Comparison of ENCODE assay signal across 9 cellular contexts in genomic region chr9:134163374-134164196, GRCh38. TPM values are rescaled to one million over a fixed set of nuclear protein-coding genes. Genes with fewer than 3 reads are reported as not detected.
A peak's percentile ranks its signal among the peaks of the same experiment; 100 is the strongest.
DNase-seq lines count a peak whose midpoint lies in the region; ATAC-seq, FAIRE-seq and TF ChIP-seq lines count a peak whose summit lies in the region.
"Had no signal": no experiment of that assay in that cellular context is flagged by ENCODE, and none has a peak within 500 bp of the region (broad histone marks: within the 10 kb centered on the region; RNA-seq: fewer than 3 reads in every experiment).

No MANE protein-coding gene starts in this region.

- no peak overlapping the region for H2BK20ac ChIP-seq in H1 (ENCODE audit: low read length)

- H3K79me1 ChIP-seq in H1 (ENCODE audit: low read depth, low read length) = 0 out of 2 replicates have a peak, but pooled peaks cover 2% of the 10 kb centered on the region
- peaks cover 12% of the 10 kb centered on the region for H3K79me1 ChIP-seq in mesenchymal stem cell (replicated peaks; ENCODE audit: low read length, poor library complexity, severe bottlenecking)

- H3K9me3 ChIP-seq in H1 (ENCODE audit: insufficient read depth in 2 of 2, low read depth in 1 of 2, low read length in 1 of 2) (peaks cover 0 to under 1% of the 10 kb centered on the region in 2 experiments; a peak in 3 of 4 replicates), muscle layer of colon (ENCODE audit: low read length) (no peaks in the 10 kb centered on the region), mesenchymal stem cell (ENCODE audit: control insufficient read depth, low read length) (no peaks in the 10 kb centered on the region)

- TF ChIP-seq CTCF in BJ (IDR thresholded peaks at IDR 0.05; ENCODE audit: insufficient read depth, low read depth, low read length) (peak; percentile 60), KMS-11 (conservative IDR thresholded peaks at IDR 0.05; ENCODE audit: low read depth, low read length) (no peak), H1 (IDR thresholded peaks at IDR 0.05; ENCODE audit: control extremely low read depth in 1 of 3, insufficient read depth in 1 of 3, low read depth in 1 of 3, low read length in 3 of 3) (no peak)

- H2BK15ac ChIP-seq in H1 (ENCODE audit: low read length) (0 out of 2 replicates have a peak overlapping the region, but pooled peaks have one; percentile 88), mesenchymal stem cell (ENCODE audit: low read depth, poor library complexity, severe bottlenecking) (no peak overlapping the region)

- no peaks in the 10 kb centered on the region for H4K20me1 ChIP-seq in KMS-11 (ENCODE audit: insufficient read depth)
- H4K20me1 ChIP-seq in H1 (replicated peaks in 1 of 2; ENCODE audit: control insufficient read depth in 1 of 2, insufficient read depth in 2 of 2, low read length in 2 of 2) = peaks cover 2 to 3% of the 10 kb centered on the region in 2 experiments

- H3K36me3 ChIP-seq in BJ (ENCODE audit: control insufficient read depth, insufficient read depth, low read length) (peaks cover 5% of the 10 kb centered on the region), KMS-11 (ENCODE audit: insufficient read depth) (no peaks in the 10 kb centered on the region), H1 (ENCODE audit: control insufficient read depth in 2 of 4, insufficient read depth in 4 of 4, low read length in 3 of 4) (peaks cover 0 to 4% (median 1%) of the 10 kb centered on the region in 4 experiments; a peak in 4 of 8 replicates), muscle layer of colon (ENCODE audit: insufficient read depth, low read length) (peaks cover 6% of the 10 kb centered on the region), mesenchymal stem cell (ENCODE audit: control insufficient read depth in 1 of 2, insufficient read depth in 2 of 2, low read depth in 1 of 2, low read length in 2 of 2) (peaks cover 18 to 30% of the 10 kb centered on the region in 2 experiments)

- H2BK12ac ChIP-seq in H1 (ENCODE audit: low read depth, low read length) (no peak overlapping the region), mesenchymal stem cell (ENCODE audit: low read length in 2 of 2) (no peak overlapping the region)

- no peak for TF ChIP-seq EP300 in H1 (IDR thresholded peaks at IDR 0.05; ENCODE audit: borderline replicate concordance in 1 of 2, low read depth in 2 of 2, low read length in 2 of 2)

- no peak for DNase-seq in BJ (ENCODE audit: low read depth)
- peak; percentile 39 to 52 (median 48) for DNase-seq in activated CD8-positive, alpha-beta memory T cell treated with anti-CD3 and anti-CD28 coated beads for 48 hours (ENCODE audit: low read depth in 2 of 3, low spot score in 2 of 3)
- DNase-seq in H1 (ENCODE audit: low read depth in 1 of 2, low spot score in 2 of 2) = peak in 1 of 2 experiments; percentile 72
- peak; percentile 44 to 48 for DNase-seq in stimulated activated CD8-positive, alpha-beta memory T cell treated with anti-CD3 and anti-CD28 coated beads, Interleukin-4, amount 100 ng/mL, for 4 hours (ENCODE audit: low read depth in 2 of 2, low spot score in 1 of 2)
- DNase-seq in mesenchymal stem cell = no peak

- no peak overlapping the region for H3K23ac ChIP-seq in H1 (ENCODE audit: insufficient read length)
- H3K23ac ChIP-seq in mesenchymal stem cell (ENCODE audit: low read length in 2 of 2) = no peak overlapping the region

- H4K91ac ChIP-seq in H1 (replicated peaks; ENCODE audit: insufficient read length, low read length) = no peak overlapping the region
- no peak overlapping the region for H4K91ac ChIP-seq in mesenchymal stem cell (ENCODE audit: low read length)

- H3K4me1 ChIP-seq in KMS-11 (ENCODE audit: low read depth, poor library complexity, severe bottlenecking) (peaks cover 11% of the 10 kb centered on the region), H1 (replicated peaks in 1 of 4; ENCODE audit: control insufficient read depth in 3 of 4, insufficient read depth in 4 of 4, low read length in 3 of 4) (peaks cover 0 to 9% (median 7%) of the 10 kb centered on the region in 4 experiments; a peak in 5 of 7 replicates), muscle layer of colon (ENCODE audit: insufficient read depth, low read length) (peaks cover 11% of the 10 kb centered on the region), mesenchymal stem cell (ENCODE audit: control insufficient read depth, insufficient read depth, low read depth, low read length) (peaks cover 9% of the 10 kb centered on the region)

- CTCF ChIA-PET in BJ (lab: Yijun Ruan, JAX) = interaction anchor here (0.9 to 4.1 kb wide), 7 partner anchors 8 to 286 kb away, joined by 3 to 19 read pairs (median 4); partner anchors contain the start of gene WDR5
- CTCF ChIA-PET in H1 (lab: Charles Lee; ENCODE audit: partially characterized antibody) = interaction anchor here (0.6 to 2.2 kb wide), 15 partner anchors 8 to 579 kb away, joined by 3 to 9 read pairs (median 4); no protein-coding TSS in a partner anchor

- H4K8ac ChIP-seq in H1 (ENCODE audit: extremely low read depth, insufficient read depth, low read length) = peak overlapping the region; percentile 15; the same call in 1 of the 2 replicates
- no peak overlapping the region for H4K8ac ChIP-seq in mesenchymal stem cell (ENCODE audit: low read length)

- H3K9ac ChIP-seq in KMS-11 = no peak overlapping the region
- H3K9ac ChIP-seq in H1 (replicated peaks in 1 of 4; ENCODE audit: extremely low read depth in 1 of 4, low read depth in 3 of 4, low read length in 3 of 4) = no peak overlapping the region
- peak overlapping the region; percentile 16 for H3K9ac ChIP-seq in muscle layer of colon (ENCODE audit: low read length)
- no peak overlapping the region for H3K9ac ChIP-seq in mesenchymal stem cell (ENCODE audit: low read length)

- no peak overlapping the region for H2BK120ac ChIP-seq in H1 (replicated peaks; ENCODE audit: low read depth, low read length)
- no peak overlapping the region for H2BK120ac ChIP-seq in mesenchymal stem cell (ENCODE audit: low read depth, low read length)

- H3K14ac ChIP-seq in H1 (ENCODE audit: insufficient read length) (no peak overlapping the region), mesenchymal stem cell (ENCODE audit: low read length in 2 of 2) (no peak overlapping the region)

- 94% methylated on average over 71 of the region's 79 CpGs; no CpG with 5 or more reads in 1 of the 2 experiments for WGBS in H1 (ENCODE audit: extremely low coverage in 1 of 2, insufficient coverage in 1 of 2, insufficient read length in 1 of 2, insufficient replicate concordance in 2 of 2, low coverage in 1 of 2, low lambda C conversion rate in 2 of 2, missing lambda C conversion rate in 1 of 2), 2 experiments
- 96% methylated on average over 79 of the region's 79 CpGs for WGBS in mesenchymal stem cell

- H3K56ac ChIP-seq in H1 (replicated peaks; ENCODE audit: insufficient read length, low read depth, low read length) = peak overlapping the region; percentile 49

- H3K4ac ChIP-seq in H1 (replicated peaks; ENCODE audit: insufficient read length, low read depth, low read length) (no peak overlapping the region), mesenchymal stem cell (ENCODE audit: low read depth in 1 of 2, low read length in 2 of 2) (no peak overlapping the region)

- H3K23me2 ChIP-seq in H1 (ENCODE audit: low read depth, low read length) = peaks cover 6% of the 10 kb centered on the region

- H2AFZ ChIP-seq in KMS-11 (ENCODE audit: low read depth) (peak overlapping the region; percentile 78; the same call in 1 of the 2 replicates), H1 (ENCODE audit: low read length) (no peak overlapping the region), mesenchymal stem cell (ENCODE audit: low read depth, low read length) (no peak overlapping the region)

- no peak overlapping the region for H2AK5ac ChIP-seq in H1 (ENCODE audit: low read depth, low read length)
- H2AK5ac ChIP-seq in mesenchymal stem cell (ENCODE audit: low read length, severe bottlenecking) = no peak overlapping the region

- H3K27ac ChIP-seq in KMS-11 = no peak overlapping the region
- no peak overlapping the region for H3K27ac ChIP-seq in H1 (ENCODE audit: low read depth, low read length)
- H3K27ac ChIP-seq in muscle layer of colon (ENCODE audit: low read depth, low read length) = peak overlapping the region; percentile 71
- no peak overlapping the region for H3K27ac ChIP-seq in mesenchymal stem cell (ENCODE audit: low read length, poor library complexity, severe bottlenecking)

- TF ChIP-seq RAD21 in H1 (IDR thresholded peaks at IDR 0.05 in 1 of 2, conservative IDR thresholded peaks at IDR 0.05 in 1 of 2; ENCODE audit: low read depth in 2 of 2, low read length in 2 of 2) = no peak

- FAIRE-seq in H1 (lab: Jason Lieb, UNC) = no peak

- H3K18ac ChIP-seq in H1 (ENCODE audit: extremely low read depth, low read length) (peak overlapping the region; percentile 92), mesenchymal stem cell (ENCODE audit: low read depth in 1 of 2, low read length in 2 of 2) (no peak overlapping the region)

- H3K79me2 ChIP-seq in KMS-11 (ENCODE audit: insufficient read depth, low read depth) = no peaks in the 10 kb centered on the region
- no peaks in the 10 kb centered on the region for H3K79me2 ChIP-seq in H1 (ENCODE audit: control insufficient read depth in 1 of 2, insufficient read depth in 2 of 2, low read length in 2 of 2)

- POLR2A ChIA-PET in BJ (lab: Charles Lee) (no interaction called here), H1 (lab: Charles Lee; ENCODE audit: partially characterized antibody) (interaction anchor here (0.7 to 3.8 kb wide), 10 partner anchors 11 to 272 kb away, joined by 3 to 18 read pairs (median 4); partner anchors contain the start of gene WDR5)

- H3K27me3 ChIP-seq in BJ (ENCODE audit: control insufficient read depth, insufficient read depth, low read length) = no peaks in the 10 kb centered on the region
- no peaks in the 10 kb centered on the region for H3K27me3 ChIP-seq in KMS-11 (ENCODE audit: insufficient read depth, low read depth)
- H3K27me3 ChIP-seq in H1 (replicated peaks in 1 of 4; ENCODE audit: control insufficient read depth in 3 of 4, extremely low read depth in 1 of 4, insufficient read depth in 3 of 4, low read length in 3 of 4) = no peaks in the 10 kb centered on the region
- H3K27me3 ChIP-seq in muscle layer of colon (ENCODE audit: control insufficient read depth in 1 of 2, insufficient read depth in 2 of 2, low read length in 2 of 2) = no peaks in the 10 kb centered on the region
- no peaks in the 10 kb centered on the region for H3K27me3 ChIP-seq in mesenchymal stem cell (ENCODE audit: control insufficient read depth in 1 of 2, insufficient read depth in 1 of 2, low read length in 2 of 2)

- H4K5ac ChIP-seq in H1 (ENCODE audit: insufficient read length, low read depth, low read length) = no peak overlapping the region

- ATAC-seq in HG03025 (IDR thresholded peaks at IDR 0.05; ENCODE audit: low FRiP score, unreplicated experiment) = no peak
- ATAC-seq: HCT116 had no signal

- H2BK5ac ChIP-seq in H1 (ENCODE audit: low read depth, low read length) (0 out of 2 replicates have a peak overlapping the region, but pooled peaks have one; percentile 16), mesenchymal stem cell (ENCODE audit: low read depth, low read length, poor library complexity, severe bottlenecking) (no peak overlapping the region)

- no peak overlapping the region; the same call in 1 of the 2 replicates for H3K4me2 ChIP-seq in KMS-11
- H3K4me2 ChIP-seq in H1 (ENCODE audit: insufficient read depth in 1 of 2, low read depth in 2 of 2, low read length in 2 of 2) = no peak overlapping the region; a peak in 1 of 4 replicates
- H3K4me2 ChIP-seq in mesenchymal stem cell (ENCODE audit: low read length, poor library complexity, severe bottlenecking) = no peak overlapping the region

- H3K4me3 ChIP-seq in BJ (ENCODE audit: low read depth, low read length) (peak overlapping the region; percentile 15), KMS-11 (IDR thresholded peaks at IDR 0.05; ENCODE audit: insufficient read depth, low read depth, low read length) (no peak overlapping the region), H1 (ENCODE audit: extremely low read depth in 1 of 4, insufficient read depth in 2 of 4, low read depth in 3 of 4, low read length in 4 of 4) (no peak overlapping the region; a peak in 1 of 8 replicates), muscle layer of colon (ENCODE audit: low read depth in 1 of 2, low read length in 2 of 2) (peak overlapping the region in 1 of 2 donors; percentile 55), mesenchymal stem cell (ENCODE audit: insufficient read depth in 1 of 2, low read depth in 1 of 2, low read length in 2 of 2) (no peak overlapping the region)

- no peak for TF ChIP-seq POLR2A in H1 (IDR thresholded peaks at IDR 0.05; ENCODE audit: control extremely low read depth in 1 of 2, low read depth in 2 of 2, low read length in 2 of 2)

RNA-seq across cellular contexts. Expression of gene RNU6ATAC, which starts 0.8 kb away (rescaled TPM):
- polyA plus RNA-seq in BJ (2011; rRNA removed) = not detected in 2 replicates
- polyA minus RNA-seq in BJ (2011; rRNA and poly(A)+ RNA removed) = under 0.01 TPM in 2 replicates
- 159 and 179 TPM in 2 replicates for total RNA-seq in H1 (2021; fragmentation: NEBNext Ultra II Directional; extraction: Animal tissue kit (Norgen Biotek cat#: 25700))
- not detected in 2 replicates for polyA plus RNA-seq in H1 (2011; rRNA removed)
- polyA plus RNA-seq in H1 (2011; cell fraction: cytosol; rRNA removed) = not detected
- polyA plus RNA-seq in H1 (2011; cell fraction: nucleus; rRNA removed) = not detected
- polyA plus RNA-seq in H1 (2012, experiment 1 of 2) = not detected in 4 replicates
- not detected for polyA plus RNA-seq in H1 (2012, experiment 2 of 2)
- polyA plus RNA-seq in H1 (2013, experiment 1 of 2) = not detected
- polyA plus RNA-seq in H1 (2013, experiment 2 of 2) = not detected
- under 0.01 TPM in 2 replicates for polyA minus RNA-seq in H1 (2011; rRNA and poly(A)+ RNA removed)
- polyA minus RNA-seq in H1 (2011; cell fraction: cytosol; rRNA and poly(A)+ RNA removed) = 3,004 TPM
- polyA minus RNA-seq in H1 (2011; cell fraction: nucleus; rRNA and poly(A)+ RNA removed) = under 0.01 TPM
- polyA plus RNA-seq in mesenchymal stem cell (2013, experiment 1 of 2) = not detected
- polyA plus RNA-seq in mesenchymal stem cell (2013, experiment 2 of 2) = not detected

RNA-seq across cellular contexts. Expression of gene WDR5, which starts 27.7 kb away (rescaled TPM):
- 23.8 and 24.4 TPM in 2 replicates for polyA plus RNA-seq in BJ (2011; rRNA removed)
- 15.9 and 18.4 TPM in 2 replicates for polyA minus RNA-seq in BJ (2011; rRNA and poly(A)+ RNA removed)
- 68.1 and 69.7 TPM in 2 replicates for total RNA-seq in H1 (2021; fragmentation: NEBNext Ultra II Directional; extraction: Animal tissue kit (Norgen Biotek cat#: 25700))
- 38.4 and 60.6 TPM in 2 replicates for polyA plus RNA-seq in H1 (2011; rRNA removed)
- polyA plus RNA-seq in H1 (2011; cell fraction: cytosol; rRNA removed) = 56.9 TPM
- 76.4 TPM for polyA plus RNA-seq in H1 (2011; cell fraction: nucleus; rRNA removed)
- polyA plus RNA-seq in H1 (2012, experiment 1 of 2) = 42.0 to 58.2 TPM (median 56.5 TPM) in 4 replicates
- polyA plus RNA-seq in H1 (2012, experiment 2 of 2) = 44.3 TPM
- polyA plus RNA-seq in H1 (2013, experiment 1 of 2) = 35.2 TPM
- polyA plus RNA-seq in H1 (2013, experiment 2 of 2) = 36.8 TPM
- 22.2 and 24.4 TPM in 2 replicates for polyA minus RNA-seq in H1 (2011; rRNA and poly(A)+ RNA removed)
- 25.7 TPM for polyA minus RNA-seq in H1 (2011; cell fraction: cytosol; rRNA and poly(A)+ RNA removed)
- 26.3 TPM for polyA minus RNA-seq in H1 (2011; cell fraction: nucleus; rRNA and poly(A)+ RNA removed)
- 15.8 TPM for polyA plus RNA-seq in mesenchymal stem cell (2013, experiment 1 of 2)
- 15.4 TPM for polyA plus RNA-seq in mesenchymal stem cell (2013, experiment 2 of 2)

Comparison
In these comparisons a context has a peak if more than half of its experiments do, and no peak if none do; other contexts are left out.
1. DNase-seq: peak in activated CD8-positive, alpha-beta memory T cell treated with anti-CD3 and anti-CD28 coated beads for 48 hours (3 of 3) and stimulated activated CD8-positive, alpha-beta memory T cell treated with anti-CD3 and anti-CD28 coated beads, Interleukin-4, amount 100 ng/mL, for 4 hours (2 of 2); none in BJ (single experiment) and mesenchymal stem cell (single experiment).